In the genomic region with DNA sequence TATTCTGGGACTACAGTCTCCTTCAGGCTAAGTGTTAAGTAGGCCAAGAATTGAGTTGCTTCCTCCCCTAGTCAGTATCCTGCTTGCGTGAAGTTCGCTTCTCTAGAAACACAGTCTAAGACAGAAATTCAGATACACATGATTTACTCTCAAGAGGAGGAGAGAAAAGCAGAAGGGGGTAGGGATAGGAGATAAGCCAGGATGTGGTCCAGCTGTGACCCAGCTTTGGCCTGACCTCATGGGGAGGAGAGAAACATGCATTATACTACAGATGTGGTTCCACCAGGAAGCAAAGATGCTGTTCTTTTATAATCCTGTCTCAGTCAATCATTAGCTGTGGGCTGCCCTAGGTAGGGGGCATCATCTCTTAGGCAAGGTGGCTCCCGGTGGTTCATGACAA, we compare ENCODE assay signal across 19 cellular contexts.
"Had no signal": no experiment of that assay in that cellular context is flagged by ENCODE, and none has a peak within 500 bp of the region (broad histone marks: within the 10 kb centered on the region; RNA-seq: fewer than 3 reads in every experiment).

No MANE protein-coding gene starts in this region.

- H3K36me3 ChIP-seq: neutrophil, ovary, prostate gland, upper lobe of left lung had no signal

- H3K27ac ChIP-seq: neutrophil, ovary, prostate gland, upper lobe of left lung had no signal

- H3K27me3 Mint-ChIP-seq: activated CD4-positive, alpha-beta memory T cell treated with anti-CD3 and anti-CD28 coated beads, Interleukin-2, amount 10 ng/mL, durations not matched to agents 7 days and 5 days; activated CD4-positive, alpha-beta T cell treated with anti-CD3 and anti-CD28 coated beads, Interleukin-2, amount 10 ng/mL, durations not matched to agents 24 days and 14 days had no signal

- H3K9me3 Mint-ChIP-seq: activated CD4-positive, alpha-beta T cell treated with anti-CD3 and anti-CD28 coated beads, Interleukin-2, amount 10 ng/mL, durations not matched to agents 24 days and 14 days; activated naive CD8-positive, alpha-beta T cell treated with anti-CD3 and anti-CD28 coated beads, Interleukin-2, amount 50 U/mL, for 24 hours; brain had no signal

- H3K27me3 ChIP-seq: ovary, upper lobe of left lung had no signal

- ATAC-seq: activated naive CD8-positive, alpha-beta T cell treated with anti-CD3 and anti-CD28 coated beads, Interleukin-2, amount 50 U/mL, for 24 hours; left lobe of liver; naive thymus-derived CD8-positive, alpha-beta T cell; stimulated activated naive CD8-positive, alpha-beta T cell treated with anti-CD3 and anti-CD28 coated beads, Interleukin-15, Interleukin-2, amounts not matched to agents 100 U/mL and 50 U/mL, for 24 hours had no signal

- H3K27ac Mint-ChIP-seq: activated CD4-positive, alpha-beta memory T cell treated with anti-CD3 and anti-CD28 coated beads, Interleukin-2, amount 10 ng/mL, durations not matched to agents 7 days and 5 days; activated CD4-positive, alpha-beta T cell treated with anti-CD3 and anti-CD28 coated beads, Interleukin-2, amount 10 ng/mL, durations not matched to agents 24 days and 14 days; activated naive CD8-positive, alpha-beta T cell treated with anti-CD3 and anti-CD28 coated beads, Interleukin-2, amount 50 U/mL, for 24 hours; naive thymus-derived CD8-positive, alpha-beta T cell had no signal

- H3K4me3 ChIP-seq: ovary, prostate gland, upper lobe of left lung had no signal

- DNase-seq: activated CD4-positive, alpha-beta memory T cell treated with anti-CD3 and anti-CD28 coated beads, Interleukin-2, amount 10 ng/mL, durations not matched to agents 7 days and 5 days; activated CD4-positive, alpha-beta T cell treated with anti-CD3 and anti-CD28 coated beads, Interleukin-2, amount 10 ng/mL, durations not matched to agents 24 days and 14 days; activated gamma-delta T cell; activated naive CD4-positive, alpha-beta T cell treated with anti-CD3 and anti-CD28 coated beads, Interleukin-2, amount 50 U/mL, for 16 hours; activated naive CD8-positive, alpha-beta T cell treated with anti-CD3 and anti-CD28 coated beads, Interleukin-2, amount 50 U/mL, for 24 hours; anterior cingulate cortex; dermis blood vessel endothelial cell; effector CD8-positive, alpha-beta T cell; erythroblast; naive thymus-derived CD8-positive, alpha-beta T cell; ovary; stimulated activated CD4-positive, alpha-beta T cell treated with anti-CD3 and anti-CD28 coated beads, Interleukin-4, amount 100 ng/mL, for 24 hours; stimulated activated naive CD8-positive, alpha-beta T cell treated with anti-CD3 and anti-CD28 coated beads, Interleukin-15, Interleukin-2, amounts not matched to agents 100 U/mL and 50 U/mL, for 24 hours; T-helper 9 cell; upper lobe of left lung had no signal

- H3K4me3 Mint-ChIP-seq: activated CD4-positive, alpha-beta memory T cell treated with anti-CD3 and anti-CD28 coated beads, Interleukin-2, amount 10 ng/mL, durations not matched to agents 7 days and 5 days; activated CD4-positive, alpha-beta T cell treated with anti-CD3 and anti-CD28 coated beads, Interleukin-2, amount 10 ng/mL, durations not matched to agents 24 days and 14 days; activated naive CD8-positive, alpha-beta T cell treated with anti-CD3 and anti-CD28 coated beads, Interleukin-2, amount 50 U/mL, for 24 hours; brain; naive thymus-derived CD8-positive, alpha-beta T cell had no signal

- H3K4me1 Mint-ChIP-seq: activated CD4-positive, alpha-beta memory T cell treated with anti-CD3 and anti-CD28 coated beads, Interleukin-2, amount 10 ng/mL, durations not matched to agents 7 days and 5 days; activated CD4-positive, alpha-beta T cell treated with anti-CD3 and anti-CD28 coated beads, Interleukin-2, amount 10 ng/mL, durations not matched to agents 24 days and 14 days; activated naive CD8-positive, alpha-beta T cell treated with anti-CD3 and anti-CD28 coated beads, Interleukin-2, amount 50 U/mL, for 24 hours had no signal

- H3K36me3 Mint-ChIP-seq: brain; naive thymus-derived CD8-positive, alpha-beta T cell had no signal

- H3K9me3 ChIP-seq: neutrophil, ovary, prostate gland, upper lobe of left lung had no signal

- H3K4me1 ChIP-seq: prostate gland, upper lobe of left lung had no signal
